Comparison of ENCODE assay signal across 1 cellular context in genomic region chr3:134325106-134325705, GRCh38.
TF ChIP-seq lines count a peak whose summit lies in the region.

No MANE protein-coding gene starts in this region.

TF ChIP-seq in A549, 52 proteins besides CTCF, POLR2A, EP300 and RAD21 (continued from another document):
- TF ChIP-seq, protein P1, sequence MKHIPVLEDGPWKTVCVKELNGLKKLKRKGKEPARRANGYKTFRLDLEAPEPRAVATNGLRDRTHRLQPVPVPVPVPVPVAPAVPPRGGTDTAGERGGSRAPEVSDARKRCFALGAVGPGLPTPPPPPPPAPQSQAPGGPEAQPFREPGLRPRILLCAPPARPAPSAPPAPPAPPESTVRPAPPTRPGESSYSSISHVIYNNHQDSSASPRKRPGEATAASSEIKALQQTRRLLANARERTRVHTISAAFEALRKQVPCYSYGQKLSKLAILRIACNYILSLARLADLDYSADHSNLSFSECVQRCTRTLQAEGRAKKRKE (CRISPR knock-in tag; IDR thresholded peaks at IDR 0.05; ENCODE audit: low read depth): no peak
- TF ChIP-seq ESRRA (IDR thresholded peaks at IDR 0.05; ENCODE audit: borderline replicate concordance, low read length) (no peak), CHD2 (IDR thresholded peaks at IDR 0.05; ENCODE audit: low read length, partially characterized antibody) (no peak)
TF ChIP-seq in A549: peak in this region for 0.
